Comparison of ENCODE assay signal across 1 cellular context in the genomic region with DNA sequence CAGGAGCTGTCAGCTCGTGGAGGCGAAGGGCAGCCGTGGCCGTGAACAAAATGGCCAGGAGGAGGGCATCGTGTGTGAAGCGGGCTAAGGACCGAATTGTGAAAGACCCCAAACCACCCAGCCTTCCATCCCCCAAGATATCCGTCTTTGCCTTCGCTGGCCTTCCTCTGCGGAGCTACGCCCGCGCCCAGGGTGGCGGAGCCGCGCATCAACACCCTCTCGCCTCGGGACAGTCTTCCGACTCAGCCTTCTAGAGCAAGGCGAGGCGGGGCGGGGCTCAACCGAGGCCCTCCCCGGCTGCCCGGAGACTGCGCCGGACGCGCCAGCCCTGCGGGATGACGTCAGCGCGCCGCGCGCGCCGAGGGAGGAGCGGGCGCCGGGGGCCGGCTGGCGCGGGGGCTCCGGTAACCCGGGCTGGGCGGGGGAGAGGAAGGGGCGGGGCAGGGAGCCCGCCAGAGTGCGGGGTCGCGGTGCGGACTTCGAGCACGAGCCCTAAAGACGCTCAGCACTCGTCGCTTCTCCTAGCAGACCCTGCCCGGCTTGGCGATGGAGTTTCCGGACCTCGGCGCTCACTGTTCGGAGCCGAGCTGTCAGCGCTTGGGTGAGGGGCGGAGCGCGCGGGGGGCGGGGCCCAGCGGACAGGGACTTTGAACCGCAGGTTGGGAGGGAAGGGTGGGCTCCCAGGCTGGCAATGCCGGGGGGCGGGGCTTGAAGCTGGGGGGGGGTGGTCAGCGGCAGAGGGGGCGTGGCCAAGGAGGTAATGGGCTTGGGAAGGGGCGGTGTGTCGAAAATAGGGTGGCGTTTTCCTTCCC.
A peak's percentile ranks its signal among the peaks of the same experiment; 100 is the strongest.
TF ChIP-seq lines count a peak whose summit lies in the region.

A gene with protein sequence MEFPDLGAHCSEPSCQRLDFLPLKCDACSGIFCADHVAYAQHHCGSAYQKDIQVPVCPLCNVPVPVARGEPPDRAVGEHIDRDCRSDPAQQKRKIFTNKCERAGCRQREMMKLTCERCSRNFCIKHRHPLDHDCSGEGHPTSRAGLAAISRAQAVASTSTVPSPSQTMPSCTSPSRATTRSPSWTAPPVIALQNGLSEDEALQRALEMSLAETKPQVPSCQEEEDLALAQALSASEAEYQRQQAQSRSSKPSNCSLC (plus strand): TSS at position 341 of the 812 bp plus-strand sequence. CDS start 206 bp downstream, at position 547.

TF ChIP-seq in HEK293, 187 proteins besides CTCF, POLR2A, EP300 and RAD21 (continued from another document and continues in another):
- TF ChIP-seq ZNF555 (tag by site-specific recombination; conservative IDR thresholded peaks at IDR 0.05) (no peak), ZSCAN5A (tag by site-specific recombination; IDR thresholded peaks at IDR 0.05) (no peak), KLF1 (tag by site-specific recombination; IDR thresholded peaks at IDR 0.05) (peak; percentile 52), ZBTB8A (tag by site-specific recombination; IDR thresholded peaks at IDR 0.05) (peak; percentile 88), ZNF544 (tag by site-specific recombination; IDR thresholded peaks at IDR 0.05) (no peak), KLF10 (tag by site-specific recombination; IDR thresholded peaks at IDR 0.05) (0 out of 2 replicates have a peak, but pooled peaks have one; percentile 35), KLF8 (tag by site-specific recombination; IDR thresholded peaks at IDR 0.05) (peak; percentile 78), SP2 (tag by site-specific recombination; IDR thresholded peaks at IDR 0.05) (peak; percentile 70), ZNF660 (tag by site-specific recombination; IDR thresholded peaks at IDR 0.05) (peak; percentile 48), KLF9 (tag by site-specific recombination; IDR thresholded peaks at IDR 0.05; ENCODE audit: low read depth) (peak; percentile 95), ZNF621 (tag by site-specific recombination; IDR thresholded peaks at IDR 0.05) (no peak), ZNF426 (tag by site-specific recombination; IDR thresholded peaks at IDR 0.05) (no peak), SETDB1 (IDR thresholded peaks at IDR 0.05; ENCODE audit: insufficient read length, low read length) (no peak), ZNF777 (tag by site-specific recombination; IDR thresholded peaks at IDR 0.05; ENCODE audit: borderline replicate concordance) (no peak), ZNF2 (tag by site-specific recombination; IDR thresholded peaks at IDR 0.05) (peak; percentile 73; the same call in 1 of the 2 replicates), ZNF600 (tag by site-specific recombination; IDR thresholded peaks at IDR 0.05) (no peak; the same call in 1 of the 2 replicates), GLI2 (tag by site-specific recombination; IDR thresholded peaks at IDR 0.05; ENCODE audit: borderline replicate concordance, low read depth) (no peak), ZBTB6 (tag by site-specific recombination; IDR thresholded peaks at IDR 0.05) (peak; percentile 67; the same call in 1 of the 2 replicates), ZNF501 (tag by site-specific recombination; IDR thresholded peaks at IDR 0.05) (0 out of 2 replicates have a peak, but pooled peaks have one; percentile 47), ZNF610 (tag by site-specific recombination; IDR thresholded peaks at IDR 0.05; ENCODE audit: borderline replicate concordance) (0 out of 2 replicates have a peak, but pooled peaks have one; percentile 30), ZIC2 (tag by site-specific recombination; IDR thresholded peaks at IDR 0.05) (no peak), HIC1 (tag by site-specific recombination; IDR thresholded peaks at IDR 0.05) (peak; percentile 21; the same call in 1 of the 2 replicates), ZNF391 (tag by site-specific recombination; IDR thresholded peaks at IDR 0.05; ENCODE audit: borderline replicate concordance, low read depth) (peak; percentile 33; the same call in 1 of the 2 replicates), KLF7 (tag by site-specific recombination; IDR thresholded peaks at IDR 0.05; ENCODE audit: borderline replicate concordance) (no peak), ZNF335 (tag by site-specific recombination; conservative IDR thresholded peaks at IDR 0.05) (peak; percentile 4; the same call in 1 of the 2 replicates), ZFHX2 (tag by site-specific recombination; conservative IDR thresholded peaks at IDR 0.05) (peak; percentile 25; the same call in 1 of the 2 replicates), SP3 (tag by site-specific recombination; IDR thresholded peaks at IDR 0.05) (peak; percentile 80), ZNF580 (tag by site-specific recombination; IDR thresholded peaks at IDR 0.05) (no peak), ZFP41 (tag by site-specific recombination; IDR thresholded peaks at IDR 0.05; ENCODE audit: borderline replicate concordance) (no peak), ZSCAN30 (tag by site-specific recombination; IDR thresholded peaks at IDR 0.05) (peak; percentile 21; the same call in 1 of the 2 replicates), ZBTB17 (tag by site-specific recombination; IDR thresholded peaks at IDR 0.05) (peak; percentile 61), ZNF639 (tag by site-specific recombination; IDR thresholded peaks at IDR 0.05) (no peak), KLF16 (tag by site-specific recombination; IDR thresholded peaks at IDR 0.05) (peak; percentile 65; the same call in 1 of the 2 replicates), ZNF16 (tag by site-specific recombination; IDR thresholded peaks at IDR 0.05; ENCODE audit: low read depth) (no peak), WT1 (tag by site-specific recombination; IDR thresholded peaks at IDR 0.05) (0 out of 2 replicates have a peak, but pooled peaks have one; percentile 9), ZNF561 (tag by site-specific recombination; IDR thresholded peaks at IDR 0.05; ENCODE audit: borderline replicate concordance) (0 out of 2 replicates have a peak, but pooled peaks have one; percentile 70), ZNF558 (tag by site-specific recombination; IDR thresholded peaks at IDR 0.05) (no peak), ZNF629 (tag by site-specific recombination; IDR thresholded peaks at IDR 0.05) (peak; percentile 47; the same call in 1 of the 2 replicates), ZNF324 (tag by site-specific recombination; IDR thresholded peaks at IDR 0.05) (0 out of 2 replicates have a peak, but pooled peaks have one; percentile 41), ZNF26 (tag by site-specific recombination; IDR thresholded peaks at IDR 0.05) (no peak), ZNF677 (tag by site-specific recombination; IDR thresholded peaks at IDR 0.05) (no peak)
- TF ChIP-seq, protein P1, sequence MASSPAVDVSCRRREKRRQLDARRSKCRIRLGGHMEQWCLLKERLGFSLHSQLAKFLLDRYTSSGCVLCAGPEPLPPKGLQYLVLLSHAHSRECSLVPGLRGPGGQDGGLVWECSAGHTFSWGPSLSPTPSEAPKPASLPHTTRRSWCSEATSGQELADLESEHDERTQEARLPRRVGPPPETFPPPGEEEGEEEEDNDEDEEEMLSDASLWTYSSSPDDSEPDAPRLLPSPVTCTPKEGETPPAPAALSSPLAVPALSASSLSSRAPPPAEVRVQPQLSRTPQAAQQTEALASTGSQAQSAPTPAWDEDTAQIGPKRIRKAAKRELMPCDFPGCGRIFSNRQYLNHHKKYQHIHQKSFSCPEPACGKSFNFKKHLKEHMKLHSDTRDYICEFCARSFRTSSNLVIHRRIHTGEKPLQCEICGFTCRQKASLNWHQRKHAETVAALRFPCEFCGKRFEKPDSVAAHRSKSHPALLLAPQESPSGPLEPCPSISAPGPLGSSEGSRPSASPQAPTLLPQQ (tag by site-specific recombination; IDR thresholded peaks at IDR 0.05), result no peak
- TF ChIP-seq, protein P2, sequence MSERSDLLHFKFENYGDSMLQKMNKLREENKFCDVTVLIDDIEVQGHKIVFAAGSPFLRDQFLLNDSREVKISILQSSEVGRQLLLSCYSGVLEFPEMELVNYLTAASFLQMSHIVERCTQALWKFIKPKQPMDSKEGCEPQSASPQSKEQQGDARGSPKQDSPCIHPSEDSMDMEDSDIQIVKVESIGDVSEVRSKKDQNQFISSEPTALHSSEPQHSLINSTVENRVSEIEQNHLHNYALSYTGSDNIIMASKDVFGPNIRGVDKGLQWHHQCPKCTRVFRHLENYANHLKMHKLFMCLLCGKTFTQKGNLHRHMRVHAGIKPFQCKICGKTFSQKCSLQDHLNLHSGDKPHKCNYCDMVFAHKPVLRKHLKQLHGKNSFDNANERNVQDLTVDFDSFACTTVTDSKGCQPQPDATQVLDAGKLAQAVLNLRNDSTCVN (tag by site-specific recombination; optimal IDR thresholded peaks at IDR 0.05), result peak; percentile 85
- TF ChIP-seq, protein P3, sequence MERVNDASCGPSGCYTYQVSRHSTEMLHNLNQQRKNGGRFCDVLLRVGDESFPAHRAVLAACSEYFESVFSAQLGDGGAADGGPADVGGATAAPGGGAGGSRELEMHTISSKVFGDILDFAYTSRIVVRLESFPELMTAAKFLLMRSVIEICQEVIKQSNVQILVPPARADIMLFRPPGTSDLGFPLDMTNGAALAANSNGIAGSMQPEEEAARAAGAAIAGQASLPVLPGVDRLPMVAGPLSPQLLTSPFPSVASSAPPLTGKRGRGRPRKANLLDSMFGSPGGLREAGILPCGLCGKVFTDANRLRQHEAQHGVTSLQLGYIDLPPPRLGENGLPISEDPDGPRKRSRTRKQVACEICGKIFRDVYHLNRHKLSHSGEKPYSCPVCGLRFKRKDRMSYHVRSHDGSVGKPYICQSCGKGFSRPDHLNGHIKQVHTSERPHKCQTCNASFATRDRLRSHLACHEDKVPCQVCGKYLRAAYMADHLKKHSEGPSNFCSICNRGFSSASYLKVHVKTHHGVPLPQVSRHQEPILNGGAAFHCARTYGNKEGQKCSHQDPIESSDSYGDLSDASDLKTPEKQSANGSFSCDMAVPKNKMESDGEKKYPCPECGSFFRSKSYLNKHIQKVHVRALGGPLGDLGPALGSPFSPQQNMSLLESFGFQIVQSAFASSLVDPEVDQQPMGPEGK (tag by site-specific recombination; IDR thresholded peaks at IDR 0.05), result peak; percentile 84
- TF ChIP-seq, protein P4, sequence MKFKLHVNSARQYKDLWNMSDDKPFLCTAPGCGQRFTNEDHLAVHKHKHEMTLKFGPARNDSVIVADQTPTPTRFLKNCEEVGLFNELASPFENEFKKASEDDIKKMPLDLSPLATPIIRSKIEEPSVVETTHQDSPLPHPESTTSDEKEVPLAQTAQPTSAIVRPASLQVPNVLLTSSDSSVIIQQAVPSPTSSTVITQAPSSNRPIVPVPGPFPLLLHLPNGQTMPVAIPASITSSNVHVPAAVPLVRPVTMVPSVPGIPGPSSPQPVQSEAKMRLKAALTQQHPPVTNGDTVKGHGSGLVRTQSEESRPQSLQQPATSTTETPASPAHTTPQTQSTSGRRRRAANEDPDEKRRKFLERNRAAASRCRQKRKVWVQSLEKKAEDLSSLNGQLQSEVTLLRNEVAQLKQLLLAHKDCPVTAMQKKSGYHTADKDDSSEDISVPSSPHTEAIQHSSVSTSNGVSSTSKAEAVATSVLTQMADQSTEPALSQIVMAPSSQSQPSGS (tag by site-specific recombination; IDR thresholded peaks at IDR 0.05; ENCODE audit: low read depth), result peak; percentile 78
